ENCODE assay signal across 27 cellular contexts in genomic region chr3:36456784-36457183, GRCh38.
"Had no signal": no experiment of that assay in that cellular context is flagged by ENCODE, and none has a peak within 500 bp of the region (broad histone marks: within the 10 kb centered on the region; RNA-seq: fewer than 3 reads in every experiment).

No MANE protein-coding gene starts in this region.

- FAIRE-seq: colon, endometrium, endothelial cell of umbilical vein, frontal cortex had no signal

- ATAC-seq: effector memory CD8-positive, alpha-beta T cell; esophagus mucosa; foreskin keratinocyte; gastrocnemius medialis; gastroesophageal sphincter; heart left ventricle had no signal

- H3K4me2 ChIP-seq: hepatocyte had no signal

- H3K27ac ChIP-seq: colonic mucosa, coronary artery, dorsolateral prefrontal cortex, epithelial cell of prostate, esophagus muscularis mucosa, esophagus squamous epithelium, foreskin keratinocyte, gastrocnemius medialis, gastroesophageal sphincter, heart left ventricle, heart right ventricle, hepatocyte had no signal

- H3K27me3 ChIP-seq: colonic mucosa, esophagus muscularis mucosa, esophagus squamous epithelium, foreskin keratinocyte, gastrocnemius medialis, gastroesophageal sphincter, heart left ventricle, heart right ventricle, hepatocyte had no signal

- H3K4me1 Mint-ChIP-seq: endodermal cell had no signal

- H3K27ac Mint-ChIP-seq: effector memory CD8-positive, alpha-beta T cell; endodermal cell had no signal

- H3K79me2 ChIP-seq: hepatocyte had no signal

- H3K4me3 ChIP-seq: colonic mucosa, coronary artery, dorsolateral prefrontal cortex, esophagus muscularis mucosa, esophagus squamous epithelium, gastrocnemius medialis, gastroesophageal sphincter, heart left ventricle, heart right ventricle, hepatocyte had no signal

- H3K4me3 Mint-ChIP-seq: effector memory CD8-positive, alpha-beta T cell; endodermal cell had no signal

- H2AFZ ChIP-seq: hepatocyte had no signal

- DNase-seq: colonic mucosa; dermis blood vessel endothelial cell; dorsolateral prefrontal cortex; effector CD4-positive, alpha-beta T cell; effector CD8-positive, alpha-beta T cell; effector memory CD4-positive, alpha-beta T cell; effector memory CD8-positive, alpha-beta T cell; endodermal cell; erythroblast; esophagus squamous epithelium; foreskin keratinocyte; foreskin melanocyte; gastrocnemius medialis; glutamatergic neuron; head of caudate nucleus; heart left ventricle; heart right ventricle had no signal

- H3K9me3 ChIP-seq: colonic mucosa, esophagus muscularis mucosa, esophagus squamous epithelium, gastrocnemius medialis, gastroesophageal sphincter, heart left ventricle, heart right ventricle had no signal

- H3K36me3 ChIP-seq: colonic mucosa, esophagus muscularis mucosa, esophagus squamous epithelium, gastrocnemius medialis, gastroesophageal sphincter, heart left ventricle, heart right ventricle had no signal

- H3K4me1 ChIP-seq: colonic mucosa, esophagus squamous epithelium, foreskin keratinocyte, gastrocnemius medialis had no signal

- H3K9me3 Mint-ChIP-seq: effector memory CD8-positive, alpha-beta T cell had no signal
